Comparison of ENCODE assay signal across 1 cellular context in the genomic region with DNA sequence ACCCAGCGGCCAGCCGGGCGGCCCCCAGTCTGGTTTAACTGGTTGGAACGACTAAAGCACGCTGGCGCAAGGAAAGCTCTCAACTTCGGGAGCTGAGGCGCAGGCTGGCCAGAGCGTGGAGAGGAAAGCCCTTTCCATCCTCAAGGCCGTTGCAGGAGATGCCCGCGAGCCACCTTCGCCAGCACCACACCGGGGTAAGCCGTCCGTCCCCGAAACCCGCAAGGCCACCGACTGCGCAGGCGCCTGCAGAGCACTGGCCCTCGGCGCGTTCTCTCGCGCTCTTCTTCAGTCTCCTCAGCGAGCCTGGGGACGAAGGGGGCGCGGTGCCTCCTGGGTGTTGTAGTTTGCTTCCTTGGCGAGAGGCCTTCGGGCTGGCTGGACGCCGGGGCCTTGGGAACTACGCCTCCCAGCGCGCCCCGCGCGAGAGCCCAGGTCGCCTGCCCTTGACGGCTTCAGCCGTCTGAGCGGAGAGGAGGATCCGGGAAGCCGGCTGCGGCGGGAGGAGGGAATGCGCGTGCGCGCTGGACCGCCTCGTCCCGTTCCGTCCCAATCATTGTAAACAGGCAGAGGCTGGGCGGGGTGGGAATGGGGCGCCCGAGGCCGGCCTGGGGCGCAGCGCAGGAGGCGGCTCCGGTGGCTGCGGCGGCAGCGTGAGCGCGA.
TF ChIP-seq lines count a peak whose summit lies in the region.

Gene RALBP1, plus strand, starts transcription at position 531 of the 660 bp plus-strand sequence. CDS start 37,533 bp downstream, outside the sequence.

TF ChIP-seq in HepG2, 621 proteins besides CTCF, POLR2A, EP300 and RAD21 (continued from another document and continues in another):
- TF ChIP-seq ZBTB40 (IDR thresholded peaks at IDR 0.05) = no peak
- TF ChIP-seq ZBTB40 (CRISPR knock-in tag; IDR thresholded peaks at IDR 0.05) = peak; percentile 80
- TF ChIP-seq IKZF1 (IDR thresholded peaks at IDR 0.05) = no peak
- TF ChIP-seq THAP11 (CRISPR knock-in tag; IDR thresholded peaks at IDR 0.05) = peak; percentile 98
- no peak for TF ChIP-seq ZKSCAN8 (CRISPR knock-in tag; IDR thresholded peaks at IDR 0.05; ENCODE audit: borderline replicate concordance)
- TF ChIP-seq, protein P1, sequence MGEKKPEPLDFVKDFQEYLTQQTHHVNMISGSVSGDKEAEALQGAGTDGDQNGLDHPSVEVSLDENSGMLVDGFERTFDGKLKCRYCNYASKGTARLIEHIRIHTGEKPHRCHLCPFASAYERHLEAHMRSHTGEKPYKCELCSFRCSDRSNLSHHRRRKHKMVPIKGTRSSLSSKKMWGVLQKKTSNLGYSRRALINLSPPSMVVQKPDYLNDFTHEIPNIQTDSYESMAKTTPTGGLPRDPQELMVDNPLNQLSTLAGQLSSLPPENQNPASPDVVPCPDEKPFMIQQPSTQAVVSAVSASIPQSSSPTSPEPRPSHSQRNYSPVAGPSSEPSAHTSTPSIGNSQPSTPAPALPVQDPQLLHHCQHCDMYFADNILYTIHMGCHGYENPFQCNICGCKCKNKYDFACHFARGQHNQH (CRISPR knock-in tag; IDR thresholded peaks at IDR 0.05) = peak; percentile 42; the same call in 1 of the 2 replicates
- TF ChIP-seq FOXM1 (CRISPR knock-in tag; IDR thresholded peaks at IDR 0.05) = no peak
- no peak for TF ChIP-seq ZNF773 (CRISPR knock-in tag; IDR thresholded peaks at IDR 0.05; ENCODE audit: borderline replicate concordance)
- peak; percentile 75; the same call in 1 of the 2 replicates for TF ChIP-seq KDM2A (CRISPR knock-in tag; IDR thresholded peaks at IDR 0.05; ENCODE audit: borderline replicate concordance, low read depth)
- TF ChIP-seq IRF2 (CRISPR knock-in tag; IDR thresholded peaks at IDR 0.05) = no peak; the same call in 1 of the 2 replicates
- no peak for TF ChIP-seq ZNF737 (CRISPR knock-in tag; IDR thresholded peaks at IDR 0.05; ENCODE audit: borderline replicate concordance)
- TF ChIP-seq, protein P2, sequence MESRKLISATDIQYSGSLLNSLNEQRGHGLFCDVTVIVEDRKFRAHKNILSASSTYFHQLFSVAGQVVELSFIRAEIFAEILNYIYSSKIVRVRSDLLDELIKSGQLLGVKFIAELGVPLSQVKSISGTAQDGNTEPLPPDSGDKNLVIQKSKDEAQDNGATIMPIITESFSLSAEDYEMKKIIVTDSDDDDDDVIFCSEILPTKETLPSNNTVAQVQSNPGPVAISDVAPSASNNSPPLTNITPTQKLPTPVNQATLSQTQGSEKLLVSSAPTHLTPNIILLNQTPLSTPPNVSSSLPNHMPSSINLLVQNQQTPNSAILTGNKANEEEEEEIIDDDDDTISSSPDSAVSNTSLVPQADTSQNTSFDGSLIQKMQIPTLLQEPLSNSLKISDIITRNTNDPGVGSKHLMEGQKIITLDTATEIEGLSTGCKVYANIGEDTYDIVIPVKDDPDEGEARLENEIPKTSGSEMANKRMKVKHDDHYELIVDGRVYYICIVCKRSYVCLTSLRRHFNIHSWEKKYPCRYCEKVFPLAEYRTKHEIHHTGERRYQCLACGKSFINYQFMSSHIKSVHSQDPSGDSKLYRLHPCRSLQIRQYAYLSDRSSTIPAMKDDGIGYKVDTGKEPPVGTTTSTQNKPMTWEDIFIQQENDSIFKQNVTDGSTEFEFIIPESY (CRISPR knock-in tag; IDR thresholded peaks at IDR 0.05) = no peak
- TF ChIP-seq MEIS2 (CRISPR knock-in tag; IDR thresholded peaks at IDR 0.05) = no peak
- TF ChIP-seq THYN1 (CRISPR knock-in tag; IDR thresholded peaks at IDR 0.05; ENCODE audit: borderline replicate concordance, low read depth) = no peak
- no peak for TF ChIP-seq NFIC (IDR thresholded peaks at IDR 0.05; ENCODE audit: low read length)
- TF ChIP-seq HBP1 (CRISPR knock-in tag; IDR thresholded peaks at IDR 0.05; ENCODE audit: low read depth) = no peak
- no peak for TF ChIP-seq ZNF253 (CRISPR knock-in tag; IDR thresholded peaks at IDR 0.05; ENCODE audit: borderline replicate concordance)
- no peak for TF ChIP-seq MATR3 (CRISPR knock-in tag; IDR thresholded peaks at IDR 0.05)
- peak; percentile 80; the same call in 1 of the 2 replicates for TF ChIP-seq ZNF317 (CRISPR knock-in tag; IDR thresholded peaks at IDR 0.05)
- peak; percentile 81; the same call in 1 of the 2 replicates for TF ChIP-seq DMAP1 (CRISPR knock-in tag; IDR thresholded peaks at IDR 0.05)
- TF ChIP-seq, protein P3, sequence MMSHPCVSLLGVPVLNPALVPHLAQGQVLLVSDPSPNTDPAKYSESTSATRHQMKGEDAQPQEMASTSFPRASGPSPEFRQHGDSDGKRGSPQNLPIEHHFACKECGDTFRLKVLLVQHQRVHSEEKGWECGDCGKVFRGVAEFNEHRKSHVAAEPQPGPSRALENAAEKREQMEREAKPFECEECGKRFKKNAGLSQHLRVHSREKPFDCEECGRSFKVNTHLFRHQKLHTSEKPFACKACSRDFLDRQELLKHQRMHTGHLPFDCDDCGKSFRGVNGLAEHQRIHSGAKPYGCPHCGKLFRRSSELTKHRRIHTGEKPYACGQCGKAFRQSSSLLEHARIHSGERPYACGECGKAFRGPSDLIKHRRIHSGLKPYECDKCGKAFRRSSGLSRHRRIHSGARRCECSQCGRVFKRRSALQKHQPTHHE (CRISPR knock-in tag; IDR thresholded peaks at IDR 0.05; ENCODE audit: borderline replicate concordance) = no peak; the same call in 1 of the 2 replicates
- peak; percentile 80; the same call in 1 of the 2 replicates for TF ChIP-seq ZNF556 (CRISPR knock-in tag; IDR thresholded peaks at IDR 0.05; ENCODE audit: borderline replicate concordance)
- 0 out of 2 replicates have a peak, but pooled peaks have one; percentile 21 for TF ChIP-seq GFI1 (CRISPR knock-in tag; IDR thresholded peaks at IDR 0.05; ENCODE audit: borderline replicate concordance)
- TF ChIP-seq ZNF747 (CRISPR knock-in tag; IDR thresholded peaks at IDR 0.05; ENCODE audit: borderline replicate concordance) = peak; percentile 68; the same call in 1 of the 2 replicates
- TF ChIP-seq, protein P4, sequence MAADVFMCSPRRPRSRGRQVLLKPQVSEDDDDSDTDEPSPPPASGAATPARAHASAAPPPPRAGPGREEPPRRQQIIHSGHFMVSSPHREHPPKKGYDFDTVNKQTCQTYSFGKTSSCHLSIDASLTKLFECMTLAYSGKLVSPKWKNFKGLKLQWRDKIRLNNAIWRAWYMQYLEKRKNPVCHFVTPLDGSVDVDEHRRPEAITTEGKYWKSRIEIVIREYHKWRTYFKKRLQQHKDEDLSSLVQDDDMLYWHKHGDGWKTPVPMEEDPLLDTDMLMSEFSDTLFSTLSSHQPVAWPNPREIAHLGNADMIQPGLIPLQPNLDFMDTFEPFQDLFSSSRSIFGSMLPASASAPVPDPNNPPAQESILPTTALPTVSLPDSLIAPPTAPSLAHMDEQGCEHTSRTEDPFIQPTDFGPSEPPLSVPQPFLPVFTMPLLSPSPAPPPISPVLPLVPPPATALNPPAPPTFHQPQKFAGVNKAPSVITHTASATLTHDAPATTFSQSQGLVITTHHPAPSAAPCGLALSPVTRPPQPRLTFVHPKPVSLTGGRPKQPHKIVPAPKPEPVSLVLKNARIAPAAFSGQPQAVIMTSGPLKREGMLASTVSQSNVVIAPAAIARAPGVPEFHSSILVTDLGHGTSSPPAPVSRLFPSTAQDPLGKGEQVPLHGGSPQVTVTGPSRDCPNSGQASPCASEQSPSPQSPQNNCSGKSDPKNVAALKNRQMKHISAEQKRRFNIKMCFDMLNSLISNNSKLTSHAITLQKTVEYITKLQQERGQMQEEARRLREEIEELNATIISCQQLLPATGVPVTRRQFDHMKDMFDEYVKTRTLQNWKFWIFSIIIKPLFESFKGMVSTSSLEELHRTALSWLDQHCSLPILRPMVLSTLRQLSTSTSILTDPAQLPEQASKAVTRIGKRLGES (CRISPR knock-in tag; IDR thresholded peaks at IDR 0.05; ENCODE audit: borderline replicate concordance) = no peak
- no peak; the same call in 1 of the 2 replicates for TF ChIP-seq ZBTB38 (CRISPR knock-in tag; IDR thresholded peaks at IDR 0.05)
- TF ChIP-seq TCF7 (IDR thresholded peaks at IDR 0.05; ENCODE audit: low read depth) = no peak
- no peak for TF ChIP-seq SSRP1 (CRISPR knock-in tag; IDR thresholded peaks at IDR 0.05)
- TF ChIP-seq CBFB (CRISPR knock-in tag; IDR thresholded peaks at IDR 0.05) = peak; percentile 79; the same call in 1 of the 2 replicates
- no peak; the same call in 1 of the 2 replicates for TF ChIP-seq KAT7 (CRISPR knock-in tag; IDR thresholded peaks at IDR 0.05; ENCODE audit: borderline replicate concordance)
- no peak for TF ChIP-seq ZFP37 (CRISPR knock-in tag; IDR thresholded peaks at IDR 0.05; ENCODE audit: borderline replicate concordance)
- 0 out of 2 replicates have a peak, but pooled peaks have one; percentile 14 for TF ChIP-seq ZNF451 (CRISPR knock-in tag; IDR thresholded peaks at IDR 0.05)
- TF ChIP-seq, protein P5, sequence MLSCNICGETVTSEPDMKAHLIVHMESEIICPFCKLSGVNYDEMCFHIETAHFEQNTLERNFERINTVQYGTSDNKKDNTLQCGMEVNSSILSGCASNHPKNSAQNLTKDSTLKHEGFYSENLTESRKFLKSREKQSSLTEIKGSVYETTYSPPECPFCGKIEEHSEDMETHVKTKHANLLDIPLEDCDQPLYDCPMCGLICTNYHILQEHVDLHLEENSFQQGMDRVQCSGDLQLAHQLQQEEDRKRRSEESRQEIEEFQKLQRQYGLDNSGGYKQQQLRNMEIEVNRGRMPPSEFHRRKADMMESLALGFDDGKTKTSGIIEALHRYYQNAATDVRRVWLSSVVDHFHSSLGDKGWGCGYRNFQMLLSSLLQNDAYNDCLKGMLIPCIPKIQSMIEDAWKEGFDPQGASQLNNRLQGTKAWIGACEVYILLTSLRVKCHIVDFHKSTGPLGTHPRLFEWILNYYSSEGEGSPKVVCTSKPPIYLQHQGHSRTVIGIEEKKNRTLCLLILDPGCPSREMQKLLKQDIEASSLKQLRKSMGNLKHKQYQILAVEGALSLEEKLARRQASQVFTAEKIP (CRISPR knock-in tag; IDR thresholded peaks at IDR 0.05; ENCODE audit: borderline replicate concordance) = no peak
- TF ChIP-seq POLR2AphosphoS5 (IDR thresholded peaks at IDR 0.05; ENCODE audit: low read depth, low read length) = peak; percentile 97
- no peak for TF ChIP-seq HNF4G (IDR thresholded peaks at IDR 0.05; ENCODE audit: borderline replicate concordance, low read depth, low read length)
- TF ChIP-seq HNF4G (CRISPR knock-in tag; IDR thresholded peaks at IDR 0.05; ENCODE audit: borderline replicate concordance, low read depth) = no peak
- no peak for TF ChIP-seq ZNF33B (CRISPR knock-in tag; IDR thresholded peaks at IDR 0.05)
- TF ChIP-seq ZNF34 (CRISPR knock-in tag; IDR thresholded peaks at IDR 0.05; ENCODE audit: borderline replicate concordance) = 0 out of 2 replicates have a peak, but pooled peaks have one; percentile 40
